7 cellular contexts compared by ENCODE assay signal in genomic region chr1:227789042-227789880, GRCh38. TPM values are rescaled to one million over a fixed set of nuclear protein-coding genes. Genes with fewer than 3 reads are reported as not detected.
A peak's percentile ranks its signal among the peaks of the same experiment; 100 is the strongest.
DNase-seq lines count a peak whose midpoint lies in the region; ATAC-seq and TF ChIP-seq lines count a peak whose summit lies in the region.

No MANE protein-coding gene starts in this region.

- no peaks in the 10 kb centered on the region for H3K79me2 ChIP-seq in Karpas-422 (ENCODE audit: low read length)

- POLR2A ChIA-PET in T-cell (lab: Charles Lee), result no interaction called here

- no peak for ATAC-seq in T-cell (replicated peaks in 1 of 4)
- no peak for ATAC-seq in HG02973 (IDR thresholded peaks at IDR 0.05; ENCODE audit: unreplicated experiment)

- TF ChIP-seq CTCF in foreskin fibroblast (IDR thresholded peaks at IDR 0.05; ENCODE audit: low read depth, low read length), result peak; percentile 24

- 0 out of 2 replicates have a peak, but pooled peaks cover 2% of the 10 kb centered on the region for H3K4me1 ChIP-seq in Karpas-422 (ENCODE audit: low read length)

- H3K4me2 ChIP-seq in Karpas-422 (ENCODE audit: low read depth, low read length, poor library complexity, severe bottlenecking), result no peak overlapping the region

- no peak overlapping the region for H3K9ac ChIP-seq in Karpas-422 (ENCODE audit: low read length)

- H3K4me1 Mint-ChIP-seq in T-cell, result peaks cover 17 to 27% (median 27%) of the 10 kb centered on the region in 3 donors

- H3K4me3 Mint-ChIP-seq in T-cell, result peak overlapping the region; percentile 81 to 86 (median 83)

- no peaks in the 10 kb centered on the region for H3K9me2 ChIP-seq in Karpas-422 (replicated peaks; ENCODE audit: insufficient read depth, low read length)

- no peaks in the 10 kb centered on the region for H3K9me3 Mint-ChIP-seq in T-cell

- CTCF ChIA-PET in T-cell (lab: Charles Lee), result no interaction called here

- peaks cover 0 to 1% of the 10 kb centered on the region in 2 donors for H3K27me3 Mint-ChIP-seq in T-cell

- H3K4me3 ChIP-seq in foreskin fibroblast (ENCODE audit: low read depth in 1 of 2, low read length in 2 of 2) (peak overlapping the region; percentile 63 to 79), skin epidermis (peak overlapping the region; percentile 54 to 61 (median 60)), Karpas-422 (ENCODE audit: low read length) (no peak overlapping the region)

- no peaks in the 10 kb centered on the region for H3K36me3 ChIP-seq in Karpas-422 (ENCODE audit: insufficient read depth, low read length)

- H3K36me3 Mint-ChIP-seq in T-cell, result no peaks in the 10 kb centered on the region

- H3K27ac Mint-ChIP-seq in T-cell, result peak overlapping the region; percentile 4 to 24

- H2AFZ ChIP-seq in Karpas-422 (ENCODE audit: low read length), result no peak overlapping the region

- no peaks in the 10 kb centered on the region for H3K9me3 ChIP-seq in Karpas-422 (ENCODE audit: low read length)

- H4K20me1 ChIP-seq in Karpas-422 (ENCODE audit: insufficient read depth, low read depth, low read length), result no peaks in the 10 kb centered on the region

- no peaks in the 10 kb centered on the region for H3K27me3 ChIP-seq in Karpas-422 (ENCODE audit: low read length)

- H3K27ac ChIP-seq in skin epidermis, result peak overlapping the region in 6 of 21 experiments; percentile 27 to 81 (median 67)
- H3K27ac ChIP-seq in Karpas-422 (ENCODE audit: low read length), result no peak overlapping the region

- DNase-seq in H4 (ENCODE audit: low spot score), result peak; percentile 2
- peak in 1 of 34 experiments; percentile 12 for DNase-seq in T-cell
- peak; percentile 45 to 82 for DNase-seq in foreskin fibroblast
- no peak for DNase-seq in Ammon's horn (ENCODE audit: low spot score)
- DNase-seq in Karpas-422, result no peak

RNA-seq across cellular contexts. Expression of gene PRSS38, which starts 26.2 kb away (rescaled TPM):
- not detected in 2 replicates for total RNA-seq in H4 (2014; rRNA removed; shearing (Covaris generic))
- total RNA-seq in T-cell, result not detected
- not detected in 2 replicates for total RNA-seq in Karpas-422 (2014; rRNA removed; shearing (Covaris generic); ENCODE audit: low replicate concordance)

RNA-seq across cellular contexts. Expression of gene SNAP47, which starts 54.0 kb away (rescaled TPM):
- 61.3 and 61.6 TPM in 2 replicates for total RNA-seq in H4 (2014; rRNA removed; shearing (Covaris generic))
- 10 to 100 TPM; 20.1 to 35.6 (median 30.7) TPM for total RNA-seq in T-cell
- 15.3 and 27.1 TPM in 2 replicates for total RNA-seq in Karpas-422 (2014; rRNA removed; shearing (Covaris generic); ENCODE audit: low replicate concordance)

RNA-seq across cellular contexts. Expression of gene JMJD4, which starts 54.2 kb away (rescaled TPM):
- total RNA-seq in H4 (2014; rRNA removed; shearing (Covaris generic)), result 15.1 and 19.7 TPM in 2 replicates
- 10 to 100 TPM; 10.8 to 35.1 (median 33.5) TPM for total RNA-seq in T-cell
- 25.3 and 40.0 TPM in 2 replicates for total RNA-seq in Karpas-422 (2014; rRNA removed; shearing (Covaris generic); ENCODE audit: low replicate concordance)

Comparison
In these comparisons a context has a peak if more than half of its experiments do, and no peak if none do; other contexts are left out.
1. DNase-seq: peak in H4 (single experiment) and foreskin fibroblast (2 of 2); none in Ammon's horn (single experiment) and Karpas-422 (single experiment).